Comparison of ENCODE assay signal across 7 cellular contexts in genomic region chr7:1460757-1461639, GRCh38. TPM values are rescaled to one million over a fixed set of nuclear protein-coding genes. Genes with fewer than 3 reads are reported as not detected.
A peak's percentile ranks its signal among the peaks of the same experiment; 100 is the strongest.
DNase-seq lines count a peak whose midpoint lies in the region; ATAC-seq and TF ChIP-seq lines count a peak whose summit lies in the region.

No MANE protein-coding gene starts in this region.

- peak overlapping the region in 3 of 5 donors; percentile 33 to 71 (median 38) for H3K4me3 Mint-ChIP-seq in immature natural killer cell

- TF ChIP-seq CTCF in stomach (IDR thresholded peaks at IDR 0.05) = no peak

- peak overlapping the region; percentile 70 to 93 (median 84) for H3K4me3 ChIP-seq in stomach

- H3K9me3 Mint-ChIP-seq in immature natural killer cell = no peaks in the 10 kb centered on the region

- no peaks in the 10 kb centered on the region for H3K36me3 ChIP-seq in stomach

- H3K27me3 Mint-ChIP-seq in immature natural killer cell (ENCODE audit: low read depth in 3 of 3) = no peaks in the 10 kb centered on the region

- peak overlapping the region; percentile 87 to 95 (median 92) for H3K27ac ChIP-seq in stomach

- peaks cover 0 to 13% of the 10 kb centered on the region in 2 donors for H3K4me1 Mint-ChIP-seq in immature natural killer cell

- DNase-seq in HT1080 (ENCODE audit: low read depth) = peak; percentile 20
- DNase-seq in amniotic epithelial cell (ENCODE audit: low read depth) = peak; percentile 70
- peak in 1 of 3 donors; percentile 13 for DNase-seq in immature natural killer cell
- peak; percentile 80 for DNase-seq in stomach
- no peak for DNase-seq in T-helper 1 cell
- no peak for DNase-seq in activated T-cell treated with anti-CD3 and anti-CD28 coated beads, Interleukin-2, amount 50 U/mL, for 1 hour

- peaks cover 64 to 90% (median 75%) of the 10 kb centered on the region in 4 donors for H3K4me1 ChIP-seq in stomach

- no peak for TF ChIP-seq POLR2A in stomach (IDR thresholded peaks at IDR 0.05)

- no peak for ATAC-seq in HG03025 (IDR thresholded peaks at IDR 0.05; ENCODE audit: low FRiP score, unreplicated experiment)

- H3K27me3 ChIP-seq in stomach = no peaks in the 10 kb centered on the region

- H3K27ac Mint-ChIP-seq in immature natural killer cell = peak overlapping the region in 2 of 6 donors; percentile 24 to 66

- no peak for TF ChIP-seq EP300 in stomach (IDR thresholded peaks at IDR 0.05)

- H3K9me3 ChIP-seq in stomach = no peaks in the 10 kb centered on the region

- WGBS in stomach, 5 donors = 11 to 20% (median 20%) methylated on average over 26 to 30 of the region's 30 CpGs

- no peaks in the 10 kb centered on the region for H3K36me3 Mint-ChIP-seq in immature natural killer cell

- intact Hi-C loops in stomach (cut with DNase I; ENCODE audit: low total_unique reads) = no loop called here

RNA-seq across cellular contexts. Expression of gene MICALL2, which starts 1.7 kb away (rescaled TPM):
- total RNA-seq in HT1080 (2014; rRNA removed; shearing (Covaris generic)) = 9.5 and 12.6 TPM in 2 replicates
- 3.7 and 5.0 TPM in 2 replicates for polyA plus RNA-seq in HT1080 (2015; cell fraction: cytosol; rRNA removed)
- 49.0 and 60.3 TPM in 2 replicates for polyA plus RNA-seq in HT1080 (2015; cell fraction: nucleus; rRNA removed)
- polyA plus RNA-seq in immature natural killer cell (under 1 TPM in 2 of 3 donors, not detected in 1; 0.10 to 0.50 TPM), stomach (100 to 1,000 TPM in 1 of 3 donors, 10 to 100 TPM in 2; 85.9 to 110 (median 93.6) TPM)
- 100 to 1,000 TPM in 3 of 5 donors, 10 to 100 TPM in 2; 30.7 to 263 (median 118) TPM for total RNA-seq in stomach

RNA-seq across cellular contexts. Expression of gene INTS1, which starts 43.2 kb away (rescaled TPM):
- 72.9 and 82.4 TPM in 2 replicates for total RNA-seq in HT1080 (2014; rRNA removed; shearing (Covaris generic))
- polyA plus RNA-seq in HT1080 (2015; cell fraction: cytosol; rRNA removed) = 67.3 and 78.0 TPM in 2 replicates
- polyA plus RNA-seq in HT1080 (2015; cell fraction: nucleus; rRNA removed) = 253 and 258 TPM in 2 replicates
- polyA plus RNA-seq in immature natural killer cell (10 to 100 TPM in 2 of 3 donors, 1 to 10 TPM in 1; 5.2 to 33.6 (median 11.0) TPM), stomach (10 to 100 TPM; 34.2 to 65.4 (median 46.9) TPM)
- total RNA-seq in stomach = 100 to 1,000 TPM in 1 of 5 donors, 10 to 100 TPM in 4; 24.4 to 724 (median 81.7) TPM

Comparison
In these comparisons a context has a peak if more than half of its experiments do, and no peak if none do; other contexts are left out.
1. DNase-seq: peak in HT1080 (single experiment), amniotic epithelial cell (single experiment) and stomach (single experiment); none in T-helper 1 cell (0 of 5) and activated T-cell treated with anti-CD3 and anti-CD28 coated beads, Interleukin-2, amount 50 U/mL, for 1 hour (single experiment).